1 cellular context compared by ENCODE assay signal in the genomic region with DNA sequence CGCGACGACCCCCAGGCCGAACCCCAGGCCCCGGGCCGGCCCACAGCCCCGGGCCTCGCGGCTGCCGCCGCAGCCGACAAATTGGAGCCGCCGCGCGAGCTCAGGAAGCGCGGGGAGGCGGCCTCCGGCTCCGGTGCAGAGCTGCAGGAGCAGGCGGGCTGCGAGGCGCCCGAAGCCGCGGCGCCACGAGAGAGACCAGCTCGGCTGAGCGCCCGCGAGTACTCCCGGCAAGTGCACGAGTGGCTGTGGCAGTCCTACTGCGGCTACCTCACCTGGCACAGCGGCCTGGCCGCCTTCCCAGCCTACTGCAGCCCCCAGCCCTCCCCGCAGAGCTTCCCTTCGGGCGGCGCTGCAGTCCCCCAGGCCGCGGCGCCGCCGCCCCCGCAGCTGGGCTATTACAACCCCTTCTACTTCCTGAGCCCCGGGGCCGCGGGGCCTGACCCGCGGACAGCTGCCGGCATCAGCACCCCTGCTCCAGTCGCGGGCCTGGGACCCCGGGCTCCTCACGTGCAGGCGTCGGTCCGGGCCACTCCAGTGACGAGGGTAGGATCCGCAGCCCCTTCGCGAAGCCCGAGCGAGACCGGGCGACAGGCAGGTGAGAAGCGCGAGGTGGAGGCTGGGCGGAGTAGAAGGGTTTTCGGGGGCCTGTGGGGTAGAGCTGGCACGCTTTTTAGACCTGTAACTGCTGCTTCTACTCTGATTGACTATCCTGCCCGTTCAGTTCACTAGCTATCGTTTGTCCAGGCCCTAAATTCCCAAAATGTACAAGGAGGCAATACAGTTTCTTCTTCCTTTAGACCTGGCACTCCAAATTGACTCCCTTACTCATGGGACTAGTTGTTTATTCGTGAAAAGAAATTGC.
A peak's percentile ranks its signal among the peaks of the same experiment; 100 is the strongest.
TF ChIP-seq lines count a peak whose summit lies in the region.

No MANE protein-coding gene starts in this region.

TF ChIP-seq in HepG2, 621 proteins besides CTCF, POLR2A, EP300 and RAD21 (continued from another document and continues in another):
- no peak for TF ChIP-seq GLI4 (CRISPR knock-in tag; IDR thresholded peaks at IDR 0.05; ENCODE audit: borderline replicate concordance)
- TF ChIP-seq PPARG (CRISPR knock-in tag; conservative IDR thresholded peaks at IDR 0.05): no peak
- TF ChIP-seq HNF4G (IDR thresholded peaks at IDR 0.05; ENCODE audit: borderline replicate concordance, low read depth, low read length): no peak
- TF ChIP-seq HNF4G (CRISPR knock-in tag; IDR thresholded peaks at IDR 0.05; ENCODE audit: borderline replicate concordance, low read depth): no peak
- TF ChIP-seq, protein P1, sequence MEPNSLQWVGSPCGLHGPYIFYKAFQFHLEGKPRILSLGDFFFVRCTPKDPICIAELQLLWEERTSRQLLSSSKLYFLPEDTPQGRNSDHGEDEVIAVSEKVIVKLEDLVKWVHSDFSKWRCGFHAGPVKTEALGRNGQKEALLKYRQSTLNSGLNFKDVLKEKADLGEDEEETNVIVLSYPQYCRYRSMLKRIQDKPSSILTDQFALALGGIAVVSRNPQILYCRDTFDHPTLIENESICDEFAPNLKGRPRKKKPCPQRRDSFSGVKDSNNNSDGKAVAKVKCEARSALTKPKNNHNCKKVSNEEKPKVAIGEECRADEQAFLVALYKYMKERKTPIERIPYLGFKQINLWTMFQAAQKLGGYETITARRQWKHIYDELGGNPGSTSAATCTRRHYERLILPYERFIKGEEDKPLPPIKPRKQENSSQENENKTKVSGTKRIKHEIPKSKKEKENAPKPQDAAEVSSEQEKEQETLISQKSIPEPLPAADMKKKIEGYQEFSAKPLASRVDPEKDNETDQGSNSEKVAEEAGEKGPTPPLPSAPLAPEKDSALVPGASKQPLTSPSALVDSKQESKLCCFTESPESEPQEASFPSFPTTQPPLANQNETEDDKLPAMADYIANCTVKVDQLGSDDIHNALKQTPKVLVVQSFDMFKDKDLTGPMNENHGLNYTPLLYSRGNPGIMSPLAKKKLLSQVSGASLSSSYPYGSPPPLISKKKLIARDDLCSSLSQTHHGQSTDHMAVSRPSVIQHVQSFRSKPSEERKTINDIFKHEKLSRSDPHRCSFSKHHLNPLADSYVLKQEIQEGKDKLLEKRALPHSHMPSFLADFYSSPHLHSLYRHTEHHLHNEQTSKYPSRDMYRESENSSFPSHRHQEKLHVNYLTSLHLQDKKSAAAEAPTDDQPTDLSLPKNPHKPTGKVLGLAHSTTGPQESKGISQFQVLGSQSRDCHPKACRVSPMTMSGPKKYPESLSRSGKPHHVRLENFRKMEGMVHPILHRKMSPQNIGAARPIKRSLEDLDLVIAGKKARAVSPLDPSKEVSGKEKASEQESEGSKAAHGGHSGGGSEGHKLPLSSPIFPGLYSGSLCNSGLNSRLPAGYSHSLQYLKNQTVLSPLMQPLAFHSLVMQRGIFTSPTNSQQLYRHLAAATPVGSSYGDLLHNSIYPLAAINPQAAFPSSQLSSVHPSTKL (CRISPR knock-in tag; IDR thresholded peaks at IDR 0.05): peak; percentile 15; the same call in 1 of the 2 replicates
- 0 out of 2 replicates have a peak, but pooled peaks have one; percentile 18 for TF ChIP-seq ETV5 (CRISPR knock-in tag; IDR thresholded peaks at IDR 0.05; ENCODE audit: borderline replicate concordance)
- no peak for TF ChIP-seq RBAK (CRISPR knock-in tag; IDR thresholded peaks at IDR 0.05)
- TF ChIP-seq AHR (CRISPR knock-in tag; IDR thresholded peaks at IDR 0.05): peak; percentile 20; the same call in 1 of the 2 replicates
- no peak for TF ChIP-seq IRF2 (CRISPR knock-in tag; IDR thresholded peaks at IDR 0.05)
- no peak for TF ChIP-seq RBM22 (optimal IDR thresholded peaks at IDR 0.05; ENCODE audit: low read length)
- TF ChIP-seq NAIF1 (CRISPR knock-in tag; IDR thresholded peaks at IDR 0.05; ENCODE audit: borderline replicate concordance): no peak
- 0 out of 2 replicates have a peak, but pooled peaks have one; percentile 31 for TF ChIP-seq ZNF552 (CRISPR knock-in tag; IDR thresholded peaks at IDR 0.05; ENCODE audit: borderline replicate concordance)
- TF ChIP-seq HOXA7 (CRISPR knock-in tag; IDR thresholded peaks at IDR 0.05): no peak
- TF ChIP-seq KDM1A (CRISPR knock-in tag; IDR thresholded peaks at IDR 0.05): no peak
- TF ChIP-seq CCDC6 (CRISPR knock-in tag; IDR thresholded peaks at IDR 0.05): no peak; the same call in 1 of the 2 replicates
- no peak for TF ChIP-seq ZNF317 (CRISPR knock-in tag; IDR thresholded peaks at IDR 0.05)
- no peak for TF ChIP-seq POLR2AphosphoS2 (IDR thresholded peaks at IDR 0.05; ENCODE audit: low read depth, low read length)
- peak; percentile 58; the same call in 1 of the 2 replicates for TF ChIP-seq ZNF205 (CRISPR knock-in tag; IDR thresholded peaks at IDR 0.05)
- TF ChIP-seq ZNF382 (CRISPR knock-in tag; IDR thresholded peaks at IDR 0.05; ENCODE audit: borderline replicate concordance): no peak
- TF ChIP-seq SOX13 (IDR thresholded peaks at IDR 0.05): no peak
- TF ChIP-seq SOX13 (CRISPR knock-in tag; conservative IDR thresholded peaks at IDR 0.05 in 1 of 2, IDR thresholded peaks at IDR 0.05 in 1 of 2): no peak
- TF ChIP-seq, protein P2, sequence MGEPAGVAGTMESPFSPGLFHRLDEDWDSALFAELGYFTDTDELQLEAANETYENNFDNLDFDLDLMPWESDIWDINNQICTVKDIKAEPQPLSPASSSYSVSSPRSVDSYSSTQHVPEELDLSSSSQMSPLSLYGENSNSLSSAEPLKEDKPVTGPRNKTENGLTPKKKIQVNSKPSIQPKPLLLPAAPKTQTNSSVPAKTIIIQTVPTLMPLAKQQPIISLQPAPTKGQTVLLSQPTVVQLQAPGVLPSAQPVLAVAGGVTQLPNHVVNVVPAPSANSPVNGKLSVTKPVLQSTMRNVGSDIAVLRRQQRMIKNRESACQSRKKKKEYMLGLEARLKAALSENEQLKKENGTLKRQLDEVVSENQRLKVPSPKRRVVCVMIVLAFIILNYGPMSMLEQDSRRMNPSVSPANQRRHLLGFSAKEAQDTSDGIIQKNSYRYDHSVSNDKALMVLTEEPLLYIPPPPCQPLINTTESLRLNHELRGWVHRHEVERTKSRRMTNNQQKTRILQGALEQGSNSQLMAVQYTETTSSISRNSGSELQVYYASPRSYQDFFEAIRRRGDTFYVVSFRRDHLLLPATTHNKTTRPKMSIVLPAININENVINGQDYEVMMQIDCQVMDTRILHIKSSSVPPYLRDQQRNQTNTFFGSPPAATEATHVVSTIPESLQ (CRISPR knock-in tag; conservative IDR thresholded peaks at IDR 0.05): no peak
- TF ChIP-seq MEIS2 (CRISPR knock-in tag; IDR thresholded peaks at IDR 0.05): no peak
- TF ChIP-seq SP1 (IDR thresholded peaks at IDR 0.05): no peak
- no peak for TF ChIP-seq SP1 (CRISPR knock-in tag; IDR thresholded peaks at IDR 0.05)
- TF ChIP-seq, protein P3, sequence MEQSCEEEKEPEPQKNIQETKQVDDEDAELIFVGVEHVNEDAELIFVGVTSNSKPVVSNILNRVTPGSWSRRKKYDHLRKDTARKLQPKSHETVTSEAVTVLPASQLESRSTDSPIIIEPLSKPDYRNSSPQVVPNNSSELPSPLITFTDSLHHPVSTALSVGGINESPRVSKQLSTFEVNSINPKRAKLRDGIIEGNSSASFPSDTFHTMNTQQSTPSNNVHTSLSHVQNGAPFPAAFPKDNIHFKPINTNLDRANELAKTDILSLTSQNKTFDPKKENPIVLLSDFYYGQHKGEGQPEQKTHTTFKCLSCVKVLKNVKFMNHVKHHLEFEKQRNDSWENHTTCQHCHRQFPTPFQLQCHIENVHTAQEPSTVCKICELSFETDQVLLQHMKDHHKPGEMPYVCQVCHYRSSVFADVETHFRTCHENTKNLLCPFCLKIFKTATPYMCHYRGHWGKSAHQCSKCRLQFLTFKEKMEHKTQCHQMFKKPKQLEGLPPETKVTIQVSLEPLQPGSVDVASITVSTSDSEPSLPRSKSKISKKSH (CRISPR knock-in tag; IDR thresholded peaks at IDR 0.05; ENCODE audit: borderline replicate concordance): peak; percentile 62; the same call in 1 of the 2 replicates
- no peak for TF ChIP-seq KAT8 (CRISPR knock-in tag; IDR thresholded peaks at IDR 0.05)
- TF ChIP-seq, protein P4, sequence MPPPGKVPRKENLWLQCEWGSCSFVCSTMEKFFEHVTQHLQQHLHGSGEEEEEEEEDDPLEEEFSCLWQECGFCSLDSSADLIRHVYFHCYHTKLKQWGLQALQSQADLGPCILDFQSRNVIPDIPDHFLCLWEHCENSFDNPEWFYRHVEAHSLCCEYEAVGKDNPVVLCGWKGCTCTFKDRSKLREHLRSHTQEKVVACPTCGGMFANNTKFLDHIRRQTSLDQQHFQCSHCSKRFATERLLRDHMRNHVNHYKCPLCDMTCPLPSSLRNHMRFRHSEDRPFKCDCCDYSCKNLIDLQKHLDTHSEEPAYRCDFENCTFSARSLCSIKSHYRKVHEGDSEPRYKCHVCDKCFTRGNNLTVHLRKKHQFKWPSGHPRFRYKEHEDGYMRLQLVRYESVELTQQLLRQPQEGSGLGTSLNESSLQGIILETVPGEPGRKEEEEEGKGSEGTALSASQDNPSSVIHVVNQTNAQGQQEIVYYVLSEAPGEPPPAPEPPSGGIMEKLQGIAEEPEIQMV (CRISPR knock-in tag; IDR thresholded peaks at IDR 0.05; ENCODE audit: low read depth): 0 out of 2 replicates have a peak, but pooled peaks have one; percentile 2
- peak; percentile 36 for TF ChIP-seq ZNF547 (CRISPR knock-in tag; IDR thresholded peaks at IDR 0.05)
- no peak for TF ChIP-seq MXI1 (IDR thresholded peaks at IDR 0.05; ENCODE audit: borderline replicate concordance, low read depth, low read length)
- TF ChIP-seq CEBPG (CRISPR knock-in tag; IDR thresholded peaks at IDR 0.05): no peak
- TF ChIP-seq PAX8 (CRISPR knock-in tag; IDR thresholded peaks at IDR 0.05; ENCODE audit: borderline replicate concordance): peak; percentile 84; the same call in 1 of the 2 replicates
- TF ChIP-seq ZNF501 (CRISPR knock-in tag; IDR thresholded peaks at IDR 0.05): no peak; the same call in 1 of the 2 replicates
- TF ChIP-seq HOXA5 (CRISPR knock-in tag; IDR thresholded peaks at IDR 0.05): no peak
- TF ChIP-seq JUNB (CRISPR knock-in tag; IDR thresholded peaks at IDR 0.05; ENCODE audit: borderline replicate concordance): no peak
- no peak for TF ChIP-seq TP53 (CRISPR knock-in tag; conservative IDR thresholded peaks at IDR 0.05)
- no peak for TF ChIP-seq PCBP1 (IDR thresholded peaks at IDR 0.05; ENCODE audit: borderline replicate concordance, low read depth, low read length)
- TF ChIP-seq, protein P5, sequence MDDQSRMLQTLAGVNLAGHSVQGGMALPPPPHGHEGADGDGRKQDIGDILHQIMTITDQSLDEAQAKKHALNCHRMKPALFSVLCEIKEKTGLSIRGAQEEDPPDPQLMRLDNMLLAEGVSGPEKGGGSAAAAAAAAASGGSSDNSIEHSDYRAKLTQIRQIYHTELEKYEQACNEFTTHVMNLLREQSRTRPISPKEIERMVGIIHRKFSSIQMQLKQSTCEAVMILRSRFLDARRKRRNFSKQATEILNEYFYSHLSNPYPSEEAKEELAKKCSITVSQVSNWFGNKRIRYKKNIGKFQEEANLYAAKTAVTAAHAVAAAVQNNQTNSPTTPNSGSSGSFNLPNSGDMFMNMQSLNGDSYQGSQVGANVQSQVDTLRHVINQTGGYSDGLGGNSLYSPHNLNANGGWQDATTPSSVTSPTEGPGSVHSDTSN (CRISPR knock-in tag; IDR thresholded peaks at IDR 0.05; ENCODE audit: borderline replicate concordance): 0 out of 2 replicates have a peak, but pooled peaks have one; percentile 56
- no peak for TF ChIP-seq FOXA1 (IDR thresholded peaks at IDR 0.05)
- TF ChIP-seq FOXA1 (CRISPR knock-in tag; IDR thresholded peaks at IDR 0.05): no peak
- no peak; the same call in 1 of the 2 replicates for TF ChIP-seq ZNF891 (CRISPR knock-in tag; IDR thresholded peaks at IDR 0.05)
- no peak for TF ChIP-seq SIX4 (CRISPR knock-in tag; IDR thresholded peaks at IDR 0.05)
- TF ChIP-seq ZNF607 (CRISPR knock-in tag; IDR thresholded peaks at IDR 0.05; ENCODE audit: borderline replicate concordance): no peak
- TF ChIP-seq, protein P6, sequence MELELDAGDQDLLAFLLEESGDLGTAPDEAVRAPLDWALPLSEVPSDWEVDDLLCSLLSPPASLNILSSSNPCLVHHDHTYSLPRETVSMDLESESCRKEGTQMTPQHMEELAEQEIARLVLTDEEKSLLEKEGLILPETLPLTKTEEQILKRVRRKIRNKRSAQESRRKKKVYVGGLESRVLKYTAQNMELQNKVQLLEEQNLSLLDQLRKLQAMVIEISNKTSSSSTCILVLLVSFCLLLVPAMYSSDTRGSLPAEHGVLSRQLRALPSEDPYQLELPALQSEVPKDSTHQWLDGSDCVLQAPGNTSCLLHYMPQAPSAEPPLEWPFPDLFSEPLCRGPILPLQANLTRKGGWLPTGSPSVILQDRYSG (CRISPR knock-in tag; IDR thresholded peaks at IDR 0.05): no peak
- TF ChIP-seq ZNF790 (CRISPR knock-in tag; IDR thresholded peaks at IDR 0.05; ENCODE audit: borderline replicate concordance): peak; percentile 87; the same call in 1 of the 2 replicates
- TF ChIP-seq ZNF672 (CRISPR knock-in tag; IDR thresholded peaks at IDR 0.05): no peak
- no peak for TF ChIP-seq ZNF263 (CRISPR knock-in tag; IDR thresholded peaks at IDR 0.05)
- no peak for TF ChIP-seq SUZ12 (IDR thresholded peaks at IDR 0.05; ENCODE audit: low read depth, low read length)
- TF ChIP-seq ZNF749 (CRISPR knock-in tag; IDR thresholded peaks at IDR 0.05; ENCODE audit: borderline replicate concordance): 0 out of 2 replicates have a peak, but pooled peaks have one; percentile 31
- TF ChIP-seq NBN (conservative IDR thresholded peaks at IDR 0.05): no peak
- TF ChIP-seq U2AF2 (IDR thresholded peaks at IDR 0.05; ENCODE audit: low read depth, low read length): no peak
- TF ChIP-seq KDM3A (CRISPR knock-in tag; IDR thresholded peaks at IDR 0.05; ENCODE audit: low read depth): no peak; the same call in 1 of the 2 replicates
- TF ChIP-seq, protein P7, sequence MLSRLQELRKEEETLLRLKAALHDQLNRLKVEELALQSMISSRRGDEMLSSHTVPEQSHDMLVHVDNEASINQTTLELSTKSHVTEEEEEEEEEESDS (CRISPR knock-in tag; IDR thresholded peaks at IDR 0.05; ENCODE audit: borderline replicate concordance): no peak
- 0 out of 4 replicates have a peak, but pooled peaks of 1 of the 2 experiments have one; percentile 5 for TF ChIP-seq KLF16 (CRISPR knock-in tag; IDR thresholded peaks at IDR 0.05)
- no peak; the same call in none of the 2 replicates for TF ChIP-seq ZNF768 (CRISPR knock-in tag; IDR thresholded peaks at IDR 0.05)
- TF ChIP-seq MIER2 (CRISPR knock-in tag; IDR thresholded peaks at IDR 0.05): no peak
